In genomic region chrX:45762699-45763647, GRCh38 we compare ENCODE assay signal across 9 cellular contexts.
DNase-seq lines count a peak whose midpoint lies in the region; ATAC-seq, FAIRE-seq and TF ChIP-seq lines count a peak whose summit lies in the region.
"Had no signal": no experiment of that assay in that cellular context is flagged by ENCODE, and none has a peak within 500 bp of the region (broad histone marks: within the 10 kb centered on the region; RNA-seq: fewer than 3 reads in every experiment).

No MANE protein-coding gene starts in this region.

- H3K9me1 ChIP-seq in K562 (ENCODE audit: control insufficient read depth, insufficient read depth, low read length): no peaks in the 10 kb centered on the region

- H3K36me3 Mint-ChIP-seq in MCF 10A (ENCODE audit: insufficient read depth, unreplicated experiment): peaks cover 49% of the 10 kb centered on the region

- peaks cover 0 to 39% of the 10 kb centered on the region in 2 donors for H3K27me3 ChIP-seq in breast epithelium
- no peaks in the 10 kb centered on the region for H3K27me3 ChIP-seq in K562 (ENCODE audit: control insufficient read depth in 2 of 2, insufficient read depth in 2 of 2, low read length in 2 of 2)
- no peaks in the 10 kb centered on the region for H3K27me3 ChIP-seq in A673 (replicated peaks; ENCODE audit: insufficient read depth, low read depth, low read length, poor library complexity)
- H3K27me3 ChIP-seq: esophagus squamous epithelium had no signal

- H3K4me3 Mint-ChIP-seq in MCF 10A (ENCODE audit: unreplicated experiment): no peak overlapping the region

- no peak overlapping the region for H3K4me2 ChIP-seq in K562 (ENCODE audit: insufficient read depth, low read length)

- ATAC-seq in K562: no peak

- H3K9ac ChIP-seq in K562 (ENCODE audit: insufficient read depth in 1 of 2, low read depth in 2 of 2, low read length in 2 of 2): no peak overlapping the region

- H3K4me3 ChIP-seq in breast epithelium (no peak overlapping the region), K562 (no peak overlapping the region), A673 (ENCODE audit: low read depth, low read length, poor library complexity, severe bottlenecking) (no peak overlapping the region)
- H3K4me3 ChIP-seq: esophagus squamous epithelium had no signal

- CTCF ChIA-PET in MCF 10A (lab: Yijun Ruan, JAX) (no interaction called here), K562 (lab: Yijun Ruan, JAX; ENCODE audit: low intra/inter-chr PET ratio) (interaction anchor here (0.6 kb wide), 1 partner anchor 1123 kb away, joined by 3 read pairs; no protein-coding TSS in a partner anchor), A673 (lab: Charles Lee) (no interaction called here)

- H4K20me1 ChIP-seq in K562 (replicated peaks; ENCODE audit: control insufficient read depth, insufficient read depth, low read length): no peaks in the 10 kb centered on the region

- no TSS peak for BruUV-seq in MCF 10A (replicated peaks; lab: Mats Ljungman, UMichigan)
- no TSS peak for BruUV-seq in K562 (replicated peaks; lab: Mats Ljungman, UMichigan)
- BruUV-seq in A673 (replicated peaks; lab: Mats Ljungman, UMichigan): no TSS peak

- H2AFZ ChIP-seq in K562 (ENCODE audit: low read depth, low read length): no peak overlapping the region

- in situ Hi-C loops in K562 (cut with MboI): no loop called here

- peaks cover 29% of the 10 kb centered on the region for H3K4me1 Mint-ChIP-seq in MCF 10A (ENCODE audit: insufficient read depth, unreplicated experiment)

- no peak for DNase-seq in MCF 10A (ENCODE audit: unreplicated experiment)
- no peak for DNase-seq in breast epithelium (ENCODE audit: low spot score in 2 of 2)
- DNase-seq in M059J (ENCODE audit: low read depth): peak; percentile 60
- no peak for DNase-seq in K562 (ENCODE audit: extremely low read depth in 1 of 4, low spot score in 3 of 4)
- DNase-seq in stimulated activated CD8-positive, alpha-beta memory T cell treated with anti-CD3 and anti-CD28 coated beads, Interleukin-4, amount 100 ng/mL, for 48 hours: no peak
- no peak for DNase-seq in effector CD4-positive, alpha-beta T cell
- no peak for DNase-seq in epidermal melanocyte (ENCODE audit: insufficient read length, low spot score)
- DNase-seq in A673 (ENCODE audit: low spot score): no peak
- DNase-seq: esophagus squamous epithelium had no signal

- H3K27ac ChIP-seq in breast epithelium (no peak overlapping the region), K562 (ENCODE audit: extremely low read depth, low read depth, low read length) (no peak overlapping the region), A673 (ENCODE audit: low read depth, low read length, poor library complexity, severe bottlenecking) (no peak overlapping the region)

- TF ChIP-seq POLR2A in breast epithelium (IDR thresholded peaks at IDR 0.05) (no peak), K562 (conservative IDR thresholded peaks at IDR 0.05) (no peak)

- WGBS in K562 (ENCODE audit: insufficient coverage, low coverage, missing lambda C conversion rate): 41% methylated on average over 6 of the region's 6 CpGs

- no peaks in the 10 kb centered on the region for H3K4me1 ChIP-seq in breast epithelium
- no peaks in the 10 kb centered on the region for H3K4me1 ChIP-seq in K562 (replicated peaks in 1 of 2; ENCODE audit: control insufficient read depth in 2 of 2, insufficient read depth in 2 of 2, low read length in 2 of 2)
- H3K4me1 ChIP-seq in A673 (ENCODE audit: insufficient read depth, low read length, poor library complexity, severe bottlenecking): peaks cover 21% of the 10 kb centered on the region

- no peaks in the 10 kb centered on the region for H3K9me3 ChIP-seq in breast epithelium
- no peaks in the 10 kb centered on the region for H3K9me3 ChIP-seq in K562 (replicated peaks; ENCODE audit: control insufficient read depth, insufficient read depth, low read depth, low read length)
- H3K9me3 ChIP-seq in A673 (ENCODE audit: low read depth, low read length, poor library complexity, severe bottlenecking): no peaks in the 10 kb centered on the region
- H3K9me3 ChIP-seq: esophagus squamous epithelium had no signal

- H3K27ac Mint-ChIP-seq in MCF 10A (ENCODE audit: low read depth, unreplicated experiment): peak overlapping the region; percentile 24

- TF ChIP-seq CTCF in MCF 10A (IDR thresholded peaks at IDR 0.05; ENCODE audit: unreplicated experiment): no peak
- no peak for TF ChIP-seq CTCF in breast epithelium (IDR thresholded peaks at IDR 0.05)
- TF ChIP-seq CTCF in K562 (IDR thresholded peaks at IDR 0.05 in 2 of 3, conservative IDR thresholded peaks at IDR 0.05 in 1 of 3; ENCODE audit: insufficient read depth in 2 of 3, low read depth in 1 of 3, low read length in 3 of 3): no peak
- TF ChIP-seq CTCF in A673 (conservative IDR thresholded peaks at IDR 0.05; ENCODE audit: low read depth, low read length): no peak

- no peaks in the 10 kb centered on the region for H3K9me3 Mint-ChIP-seq in MCF 10A (ENCODE audit: unreplicated experiment)

- intact Hi-C loops in MCF 10A (cut with micrococcal nuclease) (no loop called here), breast epithelium (cut with DNase I; ENCODE audit: low total_unique reads) (no loop called here), K562 (cut with micrococcal nuclease) (no loop called here), A673 (cut with micrococcal nuclease; ENCODE audit: unreplicated experiment) (no loop called here)

- TF ChIP-seq RAD21 in K562 (CRISPR knock-in tag; conservative IDR thresholded peaks at IDR 0.05 in 1 of 2, IDR thresholded peaks at IDR 0.05 in 1 of 2): no peak

- peaks cover 51% of the 10 kb centered on the region for H3K27me3 Mint-ChIP-seq in MCF 10A (ENCODE audit: insufficient read depth, unreplicated experiment)

- no peak for TF ChIP-seq EP300 in K562 (IDR thresholded peaks at IDR 0.05; ENCODE audit: low read length)

- no peaks in the 10 kb centered on the region for H3K36me3 ChIP-seq in breast epithelium
- H3K36me3 ChIP-seq in K562 (ENCODE audit: control insufficient read depth, insufficient read depth, low read length): no peaks in the 10 kb centered on the region
- peaks cover 19% of the 10 kb centered on the region for H3K36me3 ChIP-seq in A673 (ENCODE audit: insufficient read depth, low read length, poor library complexity, severe bottlenecking)

- H3K79me2 ChIP-seq in K562 (ENCODE audit: control insufficient read depth, insufficient read depth, low read length): peaks cover 14% of the 10 kb centered on the region

- no peak for FAIRE-seq in K562 (lab: Jason Lieb, UNC)

- POLR2A ChIA-PET in MCF 10A (lab: Yijun Ruan, JAX) (interaction anchor here (0.7 to 13.8 kb wide), 9 partner anchors 11 to 570 kb away, joined by 3 to 408 read pairs (median 5); no protein-coding TSS in a partner anchor), K562 (lab: Yijun Ruan, JAX) (no interaction called here), A673 (lab: Charles Lee; ENCODE audit: low non-redundant PET) (no interaction called here)

TF ChIP-seq in K562, 482 proteins besides CTCF, POLR2A, EP300 and RAD21:
- TF ChIP-seq ZNF668 (CRISPR knock-in tag; IDR thresholded peaks at IDR 0.05): no peak
- no peak for TF ChIP-seq POLR2AphosphoS5 (IDR thresholded peaks at IDR 0.05; ENCODE audit: control insufficient read depth, insufficient read depth, low read depth, low read length)
- no peak for TF ChIP-seq FIP1L1 (IDR thresholded peaks at IDR 0.05; ENCODE audit: low read depth, low read length, poor library complexity, severe bottlenecking)
- TF ChIP-seq RBM25 (IDR thresholded peaks at IDR 0.05; ENCODE audit: low read depth, low read length, severe bottlenecking): peak; percentile 44
